Comparison of ENCODE assay signal across 15 cellular contexts in the genomic region with DNA sequence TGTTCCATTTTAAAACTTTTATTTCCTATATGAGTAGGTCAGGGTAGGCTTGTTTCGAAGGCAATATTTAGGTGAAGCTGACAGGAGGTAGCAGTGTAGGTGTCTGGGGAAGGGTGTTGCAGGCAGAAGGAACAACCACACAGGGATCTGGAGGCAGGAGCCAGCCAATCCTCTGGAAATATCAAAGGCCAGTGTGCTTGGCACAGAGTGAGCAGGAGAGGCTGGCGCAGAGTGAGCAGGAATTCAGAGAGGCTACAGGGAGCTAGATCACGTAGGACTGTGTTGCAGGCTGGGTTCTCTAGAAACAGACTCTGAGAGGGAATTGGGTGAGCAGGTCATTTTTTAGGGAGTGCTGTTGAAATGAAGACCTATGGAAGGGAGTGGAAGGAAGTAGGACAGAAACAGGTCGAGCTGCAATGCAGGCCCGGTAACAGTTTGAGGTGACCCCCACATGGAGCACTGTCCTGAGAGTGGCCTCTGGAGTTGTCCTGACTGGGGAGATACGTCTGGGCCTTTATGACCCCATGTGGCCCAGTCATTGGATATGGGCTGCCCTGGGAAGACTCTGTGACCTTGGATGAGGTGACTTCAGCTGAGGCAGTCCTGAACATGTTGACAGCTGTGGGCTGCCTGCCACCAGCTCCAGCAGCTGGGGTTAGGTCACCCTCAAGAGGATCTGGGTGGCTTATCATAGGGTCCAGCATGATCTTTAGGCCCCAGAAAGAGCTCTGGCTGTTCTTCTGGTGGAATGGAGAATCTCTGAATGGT.
"Had no signal": no experiment of that assay in that cellular context is flagged by ENCODE, and none has a peak within 500 bp of the region (broad histone marks: within the 10 kb centered on the region; RNA-seq: fewer than 3 reads in every experiment).

No MANE protein-coding gene starts in this region.

- H3K36me3 ChIP-seq: transverse colon had no signal

- H3K27ac Mint-ChIP-seq: activated CD8-positive, alpha-beta T cell treated with anti-CD3 and anti-CD28 coated beads, Interleukin-2, amount 10 ng/mL, durations not matched to agents 7 days and 5 days; activated naive CD8-positive, alpha-beta T cell treated with anti-CD3 and anti-CD28 coated beads, Interleukin-2, amount 50 U/mL, for 24 hours; endodermal cell; memory B cell; nephron; stimulated activated memory B cell treated with anti-CD40 and anti-IgM and Interleukin-4, amounts not matched to agents 10 μg/mL and 1 μg/mL and 100 μg/mL, for 72 hours; T-cell had no signal

- H3K4me1 Mint-ChIP-seq: activated naive CD8-positive, alpha-beta T cell treated with anti-CD3 and anti-CD28 coated beads, Interleukin-2, amount 50 U/mL, for 24 hours; endodermal cell; memory B cell; nephron; stimulated activated memory B cell treated with anti-CD40 and anti-IgM and Interleukin-4, amounts not matched to agents 10 μg/mL and 1 μg/mL and 100 μg/mL, for 72 hours; T-cell had no signal

- H3K27me3 ChIP-seq: transverse colon had no signal

- H3K36me3 Mint-ChIP-seq: memory B cell; stimulated activated memory B cell treated with anti-CD40 and anti-IgM and Interleukin-4, amounts not matched to agents 10 μg/mL and 1 μg/mL and 100 μg/mL, for 72 hours; T-cell had no signal

- H3K27me3 Mint-ChIP-seq: activated naive CD8-positive, alpha-beta T cell treated with anti-CD3 and anti-CD28 coated beads, Interleukin-2, amount 50 U/mL, for 24 hours; memory B cell; T-cell had no signal

- H3K27ac ChIP-seq: SK-N-MC, transverse colon, VCaP had no signal

- DNase-seq: activated CD4-positive, alpha-beta T cell treated with anti-CD3 and anti-CD28 coated beads for 4 hours; activated CD8-positive, alpha-beta memory T cell treated with anti-CD3 and anti-CD28 coated beads, Interleukin-2, amount 50 U/mL, for 48 hours; activated CD8-positive, alpha-beta T cell treated with anti-CD3 and anti-CD28 coated beads, Interleukin-2, amount 10 ng/mL, durations not matched to agents 7 days and 5 days; activated naive CD4-positive, alpha-beta T cell; activated naive CD8-positive, alpha-beta T cell treated with anti-CD3 and anti-CD28 coated beads, Interleukin-2, amount 50 U/mL, for 24 hours; cerebellar nuclear complex; endodermal cell; substantia nigra; T-cell; transverse colon had no signal

- H3K4me3 Mint-ChIP-seq: activated CD8-positive, alpha-beta T cell treated with anti-CD3 and anti-CD28 coated beads, Interleukin-2, amount 10 ng/mL, durations not matched to agents 7 days and 5 days; activated naive CD8-positive, alpha-beta T cell treated with anti-CD3 and anti-CD28 coated beads, Interleukin-2, amount 50 U/mL, for 24 hours; endodermal cell; memory B cell; nephron; stimulated activated memory B cell treated with anti-CD40 and anti-IgM and Interleukin-4, amounts not matched to agents 10 μg/mL and 1 μg/mL and 100 μg/mL, for 72 hours; T-cell had no signal

- H3K9me3 Mint-ChIP-seq: activated naive CD8-positive, alpha-beta T cell treated with anti-CD3 and anti-CD28 coated beads, Interleukin-2, amount 50 U/mL, for 24 hours; endodermal cell; memory B cell; nephron; stimulated activated memory B cell treated with anti-CD40 and anti-IgM and Interleukin-4, amounts not matched to agents 10 μg/mL and 1 μg/mL and 100 μg/mL, for 72 hours; T-cell had no signal

- H3K4me3 ChIP-seq: SK-N-MC, transverse colon had no signal

- ATAC-seq: activated CD8-positive, alpha-beta T cell treated with anti-CD3 and anti-CD28 coated beads, Interleukin-2, amount 10 ng/mL, durations not matched to agents 7 days and 5 days; activated naive CD8-positive, alpha-beta T cell treated with anti-CD3 and anti-CD28 coated beads, Interleukin-2, amount 50 U/mL, for 24 hours; stimulated activated memory B cell treated with anti-CD40 and anti-IgM and Interleukin-4, amounts not matched to agents 10 μg/mL and 1 μg/mL and 100 μg/mL, for 72 hours; T-cell had no signal

- H3K9me3 ChIP-seq: transverse colon had no signal
